ENCODE assay signal across 9 cellular contexts in the genomic region with DNA sequence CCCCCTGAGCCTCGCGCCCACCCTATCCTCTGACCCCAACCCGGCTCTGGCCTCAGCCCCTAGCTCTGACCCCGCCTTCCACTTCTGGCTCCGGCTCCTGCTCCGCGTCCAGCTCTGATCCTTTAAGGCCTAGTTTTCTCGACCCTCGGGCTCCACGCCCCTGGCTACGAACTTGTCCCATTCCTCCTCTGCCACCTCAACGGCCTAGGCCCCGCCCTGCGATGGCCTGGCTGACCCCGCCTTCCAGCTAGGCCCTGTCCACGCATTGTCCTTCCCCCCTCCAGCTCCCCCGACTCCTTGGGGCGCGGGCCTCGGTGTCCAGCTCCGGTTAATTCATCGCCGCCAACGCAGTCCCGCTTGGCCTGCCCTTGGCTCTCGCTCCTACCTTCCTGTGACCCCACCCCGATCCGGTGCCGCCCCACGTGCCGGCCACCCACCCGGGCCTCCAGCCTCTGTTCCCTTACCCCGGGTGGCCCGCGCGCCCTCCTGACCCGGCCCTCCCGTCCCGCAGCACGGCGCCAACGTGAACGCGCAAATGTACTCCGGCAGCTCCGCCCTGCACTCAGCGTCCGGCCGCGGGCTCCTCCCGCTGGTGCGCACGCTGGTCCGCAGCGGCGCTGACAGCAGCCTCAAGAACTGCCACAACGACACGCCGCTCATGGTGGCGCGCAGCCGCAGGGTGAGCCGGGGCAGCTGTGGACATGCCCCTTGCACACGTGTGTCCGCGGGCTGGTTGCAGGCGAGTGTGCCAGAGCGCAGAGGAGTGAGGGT. TPM values are rescaled to one million over a fixed set of nuclear protein-coding genes. Genes with fewer than 3 reads are reported as not detected.
A peak's percentile ranks its signal among the peaks of the same experiment; 100 is the strongest.
DNase-seq lines count a peak whose midpoint lies in the region; ATAC-seq and TF ChIP-seq lines count a peak whose summit lies in the region.
"Had no signal": no experiment of that assay in that cellular context is flagged by ENCODE, and none has a peak within 500 bp of the region (broad histone marks: within the 10 kb centered on the region; RNA-seq: fewer than 3 reads in every experiment).

No MANE protein-coding gene starts in this region.

- H2AFZ ChIP-seq in PC-3 (ENCODE audit: low read length), result no peak overlapping the region

- TF ChIP-seq EP300 in sigmoid colon (IDR thresholded peaks at IDR 0.05), result peak in 1 of 4 donors; percentile 3

- POLR2A ChIA-PET in PC-3 (lab: Charles Lee; ENCODE audit: unreplicated experiment), result interaction anchor here (0.6 kb wide), 1 partner anchor 34 kb away, joined by 3 read pairs; no protein-coding TSS in a partner anchor

- WGBS in sigmoid colon, 2 donors, result 70 to 75% methylated on average over 68 of the region's 68 CpGs

- H3K4me2 ChIP-seq in PC-3 (ENCODE audit: low read length), result no peak overlapping the region

- no peak overlapping the region for H3K9ac ChIP-seq in PC-3 (ENCODE audit: low read length)

- no peaks in the 10 kb centered on the region for H3K9me2 ChIP-seq in PC-3 (replicated peaks; ENCODE audit: low read length)

- no TSS peak for BruUV-seq in PC-3 (replicated peaks; lab: Mats Ljungman, UMichigan)

- peak overlapping the region; percentile 64 for H3K4me3 ChIP-seq in brain microvascular endothelial cell (ENCODE audit: low read depth, low read length)
- H3K4me3 ChIP-seq in sigmoid colon, result peak overlapping the region; percentile 37 to 55 (median 52)
- no peak overlapping the region for H3K4me3 ChIP-seq in PC-3 (ENCODE audit: low read length)

- peak overlapping the region; percentile 19 for H3K27ac ChIP-seq in brain microvascular endothelial cell
- H3K27ac ChIP-seq in sigmoid colon, result peak overlapping the region; percentile 87 to 94 (median 91)
- no peak overlapping the region for H3K27ac ChIP-seq in PC-3 (ENCODE audit: low read length)

- peaks cover 52% of the 10 kb centered on the region for H3K36me3 ChIP-seq in brain microvascular endothelial cell (replicated peaks)
- peaks cover 0 to 39% (median 10%) of the 10 kb centered on the region in 4 donors for H3K36me3 ChIP-seq in sigmoid colon
- peaks cover 7% of the 10 kb centered on the region; the same call in 1 of the 2 replicates for H3K36me3 ChIP-seq in PC-3 (ENCODE audit: low read depth, low read length)

- H3K79me2 ChIP-seq in PC-3 (ENCODE audit: low read length), result peaks cover 7% of the 10 kb centered on the region

- peaks cover 0 to 67% (median 62%) of the 10 kb centered on the region in 4 donors for H3K4me1 ChIP-seq in sigmoid colon
- H3K4me1 ChIP-seq in PC-3 (ENCODE audit: insufficient read depth, low read length), result peaks cover 19% of the 10 kb centered on the region

- CTCF ChIA-PET in PC-3 (lab: Charles Lee), result no interaction called here

- peak; percentile 81 for DNase-seq in HCEC 1CT
- no peak for DNase-seq in brain microvascular endothelial cell
- peak; percentile 72 for DNase-seq in iPS-NIHi7 (ENCODE audit: extremely low spot score)
- peak; percentile 90 for DNase-seq in sigmoid colon
- DNase-seq in NK-92 (lab: John Stamatoyannopoulos, UW; ENCODE audit: unreplicated experiment), result no peak
- DNase-seq in PC-3, result no peak
- no peak for DNase-seq in AML-193 (lab: John Stamatoyannopoulos, UW)
- DNase-seq in NCI-H1436 (lab: John Stamatoyannopoulos, UW), result no peak
- DNase-seq: NCI-H1105 had no signal

- TF ChIP-seq CTCF in brain microvascular endothelial cell (IDR thresholded peaks at IDR 0.05; ENCODE audit: low read depth, low read length, missing control alignments), result peak; percentile 11
- peak in 2 of 4 experiments; percentile 23 to 24 for TF ChIP-seq CTCF in sigmoid colon (IDR thresholded peaks at IDR 0.05)
- no peak for TF ChIP-seq CTCF in PC-3 (conservative IDR thresholded peaks at IDR 0.05; ENCODE audit: low read depth, low read length)

- TF ChIP-seq POLR2A in sigmoid colon (IDR thresholded peaks at IDR 0.05), result no peak

- intact Hi-C loops in sigmoid colon (cut with DNase I), result loop anchor here (2.0 to 10.0 kb wide), 2 partner anchors 17 to 747 kb away; a partner anchor contains a TSS
- intact Hi-C loops in PC-3 (cut with micrococcal nuclease), result no loop called here

- in situ Hi-C loops in brain microvascular endothelial cell (cut with HindIII; ENCODE audit: low pct_ligation_motif_present, low sequenced_read_pairs), result no loop called here

- H3K27me3 ChIP-seq in brain microvascular endothelial cell (replicated peaks), result no peaks in the 10 kb centered on the region
- no peaks in the 10 kb centered on the region for H3K27me3 ChIP-seq in sigmoid colon
- H3K27me3 ChIP-seq in PC-3 (ENCODE audit: low read length), result no peaks in the 10 kb centered on the region

- H3K9me3 ChIP-seq in sigmoid colon, result no peaks in the 10 kb centered on the region
- H3K9me3 ChIP-seq in PC-3 (ENCODE audit: low read length), result no peaks in the 10 kb centered on the region

- H4K20me1 ChIP-seq in PC-3 (ENCODE audit: low read length), result no peaks in the 10 kb centered on the region

- no peaks in the 10 kb centered on the region for H3F3A ChIP-seq in PC-3 (ENCODE audit: low read length, unreplicated experiment)

- no peak for ATAC-seq in PC-3

RNA-seq across cellular contexts. Expression of a gene that starts 9.4 kb away (rescaled TPM):
- total RNA-seq in sigmoid colon, result 10 to 100 TPM; 13.9 to 69.0 (median 25.9) TPM
- 100 to 1,000 TPM in 1 of 3 donors, 10 to 100 TPM in 2; 44.4 to 104 (median 64.7) TPM for polyA plus RNA-seq in sigmoid colon
- total RNA-seq in PC-3 (2014; rRNA removed), result 22.9 and 25.5 TPM in 2 replicates

RNA-seq across cellular contexts. Expression of a gene that starts 19.8 kb away (rescaled TPM):
- not detected for total RNA-seq in sigmoid colon
- polyA plus RNA-seq in sigmoid colon, result 10 to 100 TPM; 46.8 to 64.5 (median 58.0) TPM
- total RNA-seq in PC-3 (2014; rRNA removed), result 25.4 and 26.4 TPM in 2 replicates

RNA-seq across cellular contexts. Expression of a gene that starts 51.0 kb away (rescaled TPM):
- 10 to 100 TPM in 3 of 4 donors, 1 to 10 TPM in 1; 6.1 to 36.3 (median 13.4) TPM for total RNA-seq in sigmoid colon
- polyA plus RNA-seq in sigmoid colon, result 10 to 100 TPM in 1 of 3 donors, 1 to 10 TPM in 2; 1.2 to 19.9 (median 2.1) TPM
- 12.9 and 18.7 TPM in 2 replicates for total RNA-seq in PC-3 (2014; rRNA removed)

RNA-seq across cellular contexts. Expression of a gene that starts 59.0 kb away (rescaled TPM):
- total RNA-seq in sigmoid colon (not detected), PC-3 (2014; rRNA removed) (not detected in 2 replicates)
- polyA plus RNA-seq in sigmoid colon, result not detected

Comparison
In these comparisons a context has a peak if more than half of its experiments do, and no peak if none do; other contexts are left out.
1. DNase-seq: peak in HCEC 1CT (single experiment), iPS-NIHi7 (single experiment) and sigmoid colon (single experiment); none in brain microvascular endothelial cell (single experiment), NK-92 (single experiment), PC-3 (single experiment), AML-193 (0 of 2) and NCI-H1436 (single experiment).
2. RNA of a gene that starts 19.8 kb away (total RNA-seq): 25.4 to 26.4 TPM in PC-3; not detected in sigmoid colon; every median in the first group is over 10 times any median in the second.